Comparison of ENCODE assay signal across 20 cellular contexts in genomic region chr2:175131252-175131651, GRCh38. TPM values are rescaled to one million over a fixed set of nuclear protein-coding genes. Genes with fewer than 3 reads are reported as not detected.
A peak's percentile ranks its signal among the peaks of the same experiment; 100 is the strongest.
DNase-seq lines count a peak whose midpoint lies in the region; ATAC-seq, FAIRE-seq and TF ChIP-seq lines count a peak whose summit lies in the region.
"Had no signal": no experiment of that assay in that cellular context is flagged by ENCODE, and none has a peak within 500 bp of the region (broad histone marks: within the 10 kb centered on the region; RNA-seq: fewer than 3 reads in every experiment).

No MANE protein-coding gene starts in this region.

- POLR2A ChIA-PET in GM12878 (lab: Charles Lee): no interaction called here

- no peak overlapping the region for H3K4ac ChIP-seq in H9 (ENCODE audit: low read depth, low read length)

- peaks cover 9% of the 10 kb centered on the region; the same call in 1 of the 2 replicates for H3K36me3 ChIP-seq in GM23338 (ENCODE audit: insufficient read depth)
- H3K36me3 ChIP-seq in GM12878 (ENCODE audit: control insufficient read depth in 2 of 2, insufficient read depth in 2 of 2, low read length in 1 of 2): peaks cover 0 to 27% of the 10 kb centered on the region in 2 experiments; a peak in 3 of 4 replicates
- H3K36me3 ChIP-seq in left ventricle myocardium inferior: peaks cover 50% of the 10 kb centered on the region
- H3K36me3 ChIP-seq: BE2C had no signal

- CTCF ChIA-PET in GM12878 (lab: Yijun Ruan, JAX): interaction anchor here (1.4 kb wide), 1 partner anchor 120 kb away, joined by 3 read pairs; no protein-coding TSS in a partner anchor

- H2AK5ac ChIP-seq in H9 (ENCODE audit: insufficient read length, low read length): no peak overlapping the region

- no peaks in the 10 kb centered on the region for H3K23me2 ChIP-seq in H9 (ENCODE audit: insufficient read length, low read depth, low read length, poor library complexity, severe bottlenecking)

- no peak for TF ChIP-seq EP300 in GM12878 (IDR thresholded peaks at IDR 0.05; ENCODE audit: borderline replicate concordance in 1 of 2, control insufficient read depth in 1 of 2, low read depth in 2 of 2, low read length in 2 of 2)

- no peak overlapping the region for H3K18ac ChIP-seq in H9 (ENCODE audit: insufficient read length, low read depth, low read length)

- TF ChIP-seq POLR2A in GM12878 (IDR thresholded peaks at IDR 0.05; ENCODE audit: low read depth, low read length): no peak

- H2BK12ac ChIP-seq in H9 (ENCODE audit: insufficient read length, low read depth, low read length): no peak overlapping the region

- H3K14ac ChIP-seq in H9 (ENCODE audit: insufficient read depth, low read length): no peak overlapping the region

- no TSS peak for BruUV-seq in GM12878 (replicated peaks; lab: Mats Ljungman, UMichigan)

- H3K56ac ChIP-seq in H9 (ENCODE audit: insufficient read length, low read depth, low read length): no peak overlapping the region

- H2AFZ ChIP-seq in GM23338 (no peak overlapping the region), GM12878 (ENCODE audit: control insufficient read depth, low read depth, low read length) (no peak overlapping the region), H9 (ENCODE audit: low read length) (no peak overlapping the region)
- H2AFZ ChIP-seq: GM23248 had no signal

- no peaks in the 10 kb centered on the region for H3K9me2 ChIP-seq in GM23338 (ENCODE audit: insufficient read depth)

- H2BK120ac ChIP-seq in H9 (ENCODE audit: low read depth, low read length, poor library complexity, severe bottlenecking): no peak overlapping the region

- peaks cover 43% of the 10 kb centered on the region for H3K36me3 Mint-ChIP-seq in GM23338 (ENCODE audit: low read depth)
- peaks cover 23 to 63% (median 52%) of the 10 kb centered on the region in 3 experiments for H3K36me3 Mint-ChIP-seq in H9 (ENCODE audit: insufficient read depth in 1 of 3, low read depth in 3 of 3)

- H3K79me1 ChIP-seq in H9 (ENCODE audit: insufficient read depth, low read depth, low read length, poor library complexity, severe bottlenecking): no peaks in the 10 kb centered on the region

- peak overlapping the region; percentile 61; the same call in 1 of the 2 replicates for H3K27ac Mint-ChIP-seq in GM23338
- H3K27ac Mint-ChIP-seq in H9: peak overlapping the region in 1 of 3 experiments; percentile 24; a peak in 1 of 7 replicates
- H3K27ac Mint-ChIP-seq: CD4-positive, CD25-positive, alpha-beta regulatory T cell; CD8-positive, alpha-beta memory T cell had no signal

- no peaks in the 10 kb centered on the region for H3F3A ChIP-seq in GM23338 (replicated peaks; ENCODE audit: low read depth)

- H3K27me3 Mint-ChIP-seq in GM23338 (ENCODE audit: insufficient read depth, low read depth, poor library complexity) (no peaks in the 10 kb centered on the region), H9 (ENCODE audit: low read depth) (no peaks in the 10 kb centered on the region)
- H3K27me3 Mint-ChIP-seq: CD4-positive, CD25-positive, alpha-beta regulatory T cell; CD8-positive, alpha-beta memory T cell had no signal

- H4K20me1 ChIP-seq in GM23338 (replicated peaks; ENCODE audit: insufficient read depth): no peaks in the 10 kb centered on the region
- no peaks in the 10 kb centered on the region for H4K20me1 ChIP-seq in GM12878 (ENCODE audit: control insufficient read depth, insufficient read depth)
- H4K20me1 ChIP-seq in H9 (ENCODE audit: control insufficient read depth, insufficient read depth, insufficient read length): no peaks in the 10 kb centered on the region

- H3K79me2 ChIP-seq in GM23338 (replicated peaks; ENCODE audit: insufficient read depth): peaks cover 20% of the 10 kb centered on the region
- H3K79me2 ChIP-seq in GM12878 (ENCODE audit: control insufficient read depth, insufficient read depth, low read length): peaks cover 13% of the 10 kb centered on the region
- no peaks in the 10 kb centered on the region for H3K79me2 ChIP-seq in H9 (ENCODE audit: insufficient read depth, low read length)

- H3T11ph ChIP-seq in H9 (ENCODE audit: low read length): no peak overlapping the region

- DNase-seq in GM18507 (ENCODE audit: extremely low spot score, insufficient read length, low read depth) (no peak), GM23338 (ENCODE audit: low spot score) (no peak), GM12878 (ENCODE audit: low read depth, low spot score) (no peak), left ventricle myocardium inferior (no peak), H9 (no peak), DMS79 (lab: John Stamatoyannopoulos, UW) (no peak), T-helper 2 cell (no peak)
- DNase-seq: ACHN; BE2C; C1 segment of cervical spinal cord; CD4-positive, CD25-positive, alpha-beta regulatory T cell; CD8-positive, alpha-beta memory T cell; COR-L47; DMS 273 treated with DMSO at 0.1 percent for 48 hours; DMS53; GM23248; H7; KG1 had no signal

- H3K4me3 ChIP-seq in GM23338: no peak overlapping the region
- H3K4me3 ChIP-seq in GM12878: no peak overlapping the region
- H3K4me3 ChIP-seq in left ventricle myocardium inferior: no peak overlapping the region
- H3K4me3 ChIP-seq: GM23248 had no signal

- no peak overlapping the region for H2BK20ac ChIP-seq in H9 (ENCODE audit: low read depth, low read length, poor library complexity, severe bottlenecking)

- no peak overlapping the region for H4K5ac ChIP-seq in H9 (ENCODE audit: insufficient read length, low read depth, low read length)

- peaks cover 15% of the 10 kb centered on the region for H3K4me1 Mint-ChIP-seq in GM23338
- peaks cover 16% of the 10 kb centered on the region in 2 experiments for H3K4me1 Mint-ChIP-seq in H9

- RAD21 ChIA-PET in GM12878 (lab: Charles Lee; ENCODE audit: unreplicated experiment): no interaction called here

- H4K91ac ChIP-seq in H9 (ENCODE audit: insufficient read length, low read depth, low read length): no peak overlapping the region

- WGBS in GM12878 (ENCODE audit: insufficient coverage, insufficient replicate concordance, low lambda C conversion rate, missing lambda C conversion rate): 73% methylated on average over 2 of the region's 2 CpGs
- no CpG with 5 or more reads among the region's 2 CpGs for WGBS in H9 (ENCODE audit: extremely low coverage, insufficient read length, low lambda C conversion rate)

- H3K4me3 Mint-ChIP-seq in GM23338: no peak overlapping the region
- no peak overlapping the region for H3K4me3 Mint-ChIP-seq in H9
- H3K4me3 Mint-ChIP-seq: CD4-positive, CD25-positive, alpha-beta regulatory T cell; CD8-positive, alpha-beta memory T cell had no signal

- no peak overlapping the region for H4K8ac ChIP-seq in H9 (replicated peaks; ENCODE audit: insufficient read length, low read depth, low read length)

- intact Hi-C loops in GM12878 (cut with micrococcal nuclease; ENCODE audit: unreplicated experiment): no loop called here
- intact Hi-C loops in left ventricle myocardium inferior (cut with micrococcal nuclease): no loop called here

- no peak for TF ChIP-seq RAD21 in GM12878 (IDR thresholded peaks at IDR 0.05; ENCODE audit: insufficient read depth, low read depth, low read length)

- H3K9me3 Mint-ChIP-seq in GM23338 (no peaks in the 10 kb centered on the region), H9 (no peaks in the 10 kb centered on the region)
- H3K9me3 Mint-ChIP-seq: CD4-positive, CD25-positive, alpha-beta regulatory T cell; CD8-positive, alpha-beta memory T cell had no signal

- TF ChIP-seq CTCF in GM23338 (conservative IDR thresholded peaks at IDR 0.05; ENCODE audit: low read depth in 2 of 2) (no peak), GM12878 (IDR thresholded peaks at IDR 0.05 in 2 of 3, conservative IDR thresholded peaks at IDR 0.05 in 1 of 3; ENCODE audit: control insufficient read depth in 2 of 3, extremely low read depth in 1 of 3, insufficient read depth in 1 of 3, low read depth in 3 of 3, low read length in 3 of 3) (no peak), left ventricle myocardium inferior (IDR thresholded peaks at IDR 0.05; ENCODE audit: borderline replicate concordance) (no peak), H9 (conservative IDR thresholded peaks at IDR 0.05) (no peak)

- ATAC-seq in GM23338 (no peak), GM12878 (no peak), HG03342 (IDR thresholded peaks at IDR 0.05; ENCODE audit: unreplicated experiment) (no peak)

- H3K27ac ChIP-seq in GM23338 (ENCODE audit: low read depth) (no peak overlapping the region), GM12878 (ENCODE audit: control insufficient read depth, insufficient read depth) (no peak overlapping the region), left ventricle myocardium inferior (replicated peaks) (peak overlapping the region; percentile 20), H9 (ENCODE audit: insufficient read length, low read depth, low read length) (no peak overlapping the region)
- H3K27ac ChIP-seq: GM23248 had no signal

- H3K27me3 ChIP-seq in GM23338 (ENCODE audit: insufficient read depth) (no peaks in the 10 kb centered on the region), GM12878 (replicated peaks in 1 of 2; ENCODE audit: control insufficient read depth in 2 of 2, insufficient read depth in 2 of 2, low read length in 1 of 2) (no peaks in the 10 kb centered on the region), left ventricle myocardium inferior (ENCODE audit: low read depth) (no peaks in the 10 kb centered on the region), H9 (ENCODE audit: insufficient read depth, low read length) (no peaks in the 10 kb centered on the region)
- H3K27me3 ChIP-seq: BE2C had no signal

- H2BK15ac ChIP-seq in H9 (ENCODE audit: low read depth, low read length): no peak overlapping the region

- no peak overlapping the region for H2BK5ac ChIP-seq in H9 (ENCODE audit: insufficient read length, low read length)

- SMC1A ChIA-PET in GM12878 (lab: Charles Lee; ENCODE audit: uncharacterized antibody, unreplicated experiment): no interaction called here

- H3K4me1 ChIP-seq in GM23338 (ENCODE audit: insufficient read depth) (peaks cover 20% of the 10 kb centered on the region; the same call in 1 of the 2 replicates), GM12878 (ENCODE audit: control insufficient read depth, insufficient read depth, low read length) (peaks cover 12% of the 10 kb centered on the region; the same call in 1 of the 2 replicates), left ventricle myocardium inferior (peaks cover 30% of the 10 kb centered on the region), H9 (ENCODE audit: insufficient read depth, low read length) (no peaks in the 10 kb centered on the region)
- H3K4me1 ChIP-seq: BE2C had no signal

- H3K9me3 ChIP-seq in GM12878 (replicated peaks; ENCODE audit: control insufficient read depth, insufficient read depth, low read length) (no peaks in the 10 kb centered on the region), left ventricle myocardium inferior (replicated peaks) (no peaks in the 10 kb centered on the region), H9 (ENCODE audit: control insufficient read depth, low read depth, low read length) (no peaks in the 10 kb centered on the region)
- H3K9me3 ChIP-seq: BE2C had no signal

- in situ Hi-C loops in GM12878 (cut with MboI): no loop called here

- H3K23ac ChIP-seq in H9 (ENCODE audit: insufficient read length, low read depth, low read length): no peak overlapping the region

- no peak overlapping the region for H3K4me2 ChIP-seq in GM23338
- H3K4me2 ChIP-seq in GM12878 (ENCODE audit: control insufficient read depth, insufficient read depth): no peak overlapping the region
- no peak overlapping the region for H3K4me2 ChIP-seq in H9 (ENCODE audit: insufficient read depth, insufficient read length, low read length)

- H3K9ac ChIP-seq in GM12878 (ENCODE audit: control insufficient read depth, insufficient read depth, low read length) (no peak overlapping the region), H9 (ENCODE audit: extremely low read depth, insufficient read length, low read length) (no peak overlapping the region)
- H3K9ac ChIP-seq: GM23248 had no signal

- peak; percentile 42 for FAIRE-seq in GM18507 (lab: Jason Lieb, UNC)
- FAIRE-seq in GM12878 (lab: Jason Lieb, UNC): peak; percentile 18
- FAIRE-seq: GM12892 had no signal

RNA-seq across cellular contexts. Expression of gene ATF2, which starts 36.8 kb away (rescaled TPM):
- total RNA-seq in GM23338 (2014; rRNA removed; shearing (Covaris generic)): 56.2 and 63.1 TPM in 2 replicates
- polyA plus RNA-seq in GM23338 (2016; fragmentation: Nextera tagmentation; extraction: Ambion mirVana) (20.3 and 23.6 TPM in 2 replicates), GM12878 (2011; rRNA removed) (78.0 and 93.7 TPM in 2 replicates), GM12878 (2014; fragmentation: Illumina TruSeq; extraction: Trizol) (38.2 and 43.4 TPM in 2 replicates), GM12878 (2014; fragmentation: Nextera tagmentation; extraction: Ambion mirVana) (10 to 100 TPM; 10.3 to 17.7 TPM), GM12878 (2014; rRNA removed) (17.6 and 18.9 TPM in 2 replicates), GM12878 (2016; fragmentation: Nextera tagmentation; extraction: Ambion mirVana) (10 to 100 TPM; 42.5 to 44.7 TPM)
- total RNA-seq in GM12878 (2013; cell fraction: nucleolus; rRNA removed): 146 and 154 TPM in 2 replicates
- total RNA-seq in GM12878 (2014; rRNA removed) (26.0 and 28.2 TPM in 2 replicates), GM12878 (2014; rRNA removed; fragmentation: Illumina TruSeq; extraction: Trizol) (35.7 and 36.2 TPM in 2 replicates), GM12878 (2021) (34.0 and 35.8 TPM in 2 replicates), left ventricle myocardium inferior (24.1 TPM), H9 (2021) (34.9 and 40.9 TPM in 2 replicates)
- polyA plus RNA-seq in GM12878 (2011; ENCODE audit: low read depth): 14.3 TPM
- 54.7 and 55.9 TPM in 2 replicates for polyA plus RNA-seq in GM12878 (2011; cell fraction: cytosol; rRNA removed)
- 26.6 and 34.9 TPM in 2 replicates for polyA plus RNA-seq in GM12878 (2011; cell fraction: nucleus; rRNA removed)
- 17.8 and 23.5 TPM in 2 replicates for polyA plus RNA-seq in GM12878 (2012)
- polyA minus RNA-seq in GM12878 (2011; rRNA and poly(A)+ RNA removed): 153 and 156 TPM in 2 replicates
- polyA minus RNA-seq in GM12878 (2011; cell fraction: cytosol; rRNA and poly(A)+ RNA removed): 34.7 and 43.8 TPM in 2 replicates
- 72.9 and 89.1 TPM in 2 replicates for polyA minus RNA-seq in GM12878 (2011; cell fraction: nucleus; rRNA and poly(A)+ RNA removed)

RNA-seq across cellular contexts. Expression of gene ATP5MC3, which starts 50.3 kb away (rescaled TPM):
- 185 and 189 TPM in 2 replicates for total RNA-seq in GM23338 (2014; rRNA removed; shearing (Covaris generic))
- polyA plus RNA-seq in GM23338 (2016; fragmentation: Nextera tagmentation; extraction: Ambion mirVana): 531 and 557 TPM in 2 replicates
- total RNA-seq in GM12878 (2013; cell fraction: nucleolus; rRNA removed): 68.9 and 71.1 TPM in 2 replicates
- total RNA-seq in GM12878 (2014; rRNA removed): 308 and 329 TPM in 2 replicates
- total RNA-seq in GM12878 (2014; rRNA removed; fragmentation: Illumina TruSeq; extraction: Trizol): 330 and 378 TPM in 2 replicates
- total RNA-seq in GM12878 (2021): 424 and 434 TPM in 2 replicates
- polyA plus RNA-seq in GM12878 (2011; ENCODE audit: low read depth): 261 TPM
- polyA plus RNA-seq in GM12878 (2011; rRNA removed): 1,196 and 1,341 TPM in 2 replicates
- polyA plus RNA-seq in GM12878 (2011; cell fraction: cytosol; rRNA removed): 686 and 945 TPM in 2 replicates
- 343 and 385 TPM in 2 replicates for polyA plus RNA-seq in GM12878 (2011; cell fraction: nucleus; rRNA removed)
- 345 and 392 TPM in 2 replicates for polyA plus RNA-seq in GM12878 (2012)
- polyA plus RNA-seq in GM12878 (2014; fragmentation: Illumina TruSeq; extraction: Trizol): 205 and 334 TPM in 2 replicates
- 100 to 1,000 TPM; 643 to 716 TPM for polyA plus RNA-seq in GM12878 (2014; fragmentation: Nextera tagmentation; extraction: Ambion mirVana)
- 422 and 457 TPM in 2 replicates for polyA plus RNA-seq in GM12878 (2014; rRNA removed)
- 1,000 to 10,000 TPM; 1,121 to 1,181 TPM for polyA plus RNA-seq in GM12878 (2016; fragmentation: Nextera tagmentation; extraction: Ambion mirVana)
- polyA minus RNA-seq in GM12878 (2011; rRNA and poly(A)+ RNA removed): 333 and 340 TPM in 2 replicates
- 92.2 and 96.0 TPM in 2 replicates for polyA minus RNA-seq in GM12878 (2011; cell fraction: cytosol; rRNA and poly(A)+ RNA removed)
- polyA minus RNA-seq in GM12878 (2011; cell fraction: nucleus; rRNA and poly(A)+ RNA removed): 64.4 and 91.2 TPM in 2 replicates
- 1,059 TPM for total RNA-seq in left ventricle myocardium inferior
- total RNA-seq in H9 (2021): 326 and 334 TPM in 2 replicates
